ENCODE assay signal across 21 cellular contexts in genomic region chr2:101773137-101773536, GRCh38.
DNase-seq lines count a peak whose midpoint lies in the region; ATAC-seq, FAIRE-seq and TF ChIP-seq lines count a peak whose summit lies in the region.
"Had no signal": no experiment of that assay in that cellular context is flagged by ENCODE, and none has a peak within 500 bp of the region (broad histone marks: within the 10 kb centered on the region; RNA-seq: fewer than 3 reads in every experiment).

No MANE protein-coding gene starts in this region.

- H3K23ac ChIP-seq in H1 (ENCODE audit: insufficient read length), result no peak overlapping the region

- no peak for TF ChIP-seq POLR2A in H1 (IDR thresholded peaks at IDR 0.05; ENCODE audit: control extremely low read depth in 1 of 2, low read depth in 2 of 2, low read length in 2 of 2)

- no peak overlapping the region for H2BK15ac ChIP-seq in H1 (ENCODE audit: low read length)

- no peak overlapping the region for H3K56ac ChIP-seq in H1 (replicated peaks; ENCODE audit: insufficient read length, low read depth, low read length)

- H2BK12ac ChIP-seq in H1 (ENCODE audit: low read depth, low read length), result no peak overlapping the region

- 54% methylated on average over 5 of the region's 5 CpGs; no CpG with 5 or more reads in 1 of the 2 experiments for WGBS in H1 (ENCODE audit: extremely low coverage in 1 of 2, insufficient coverage in 1 of 2, insufficient read length in 1 of 2, insufficient replicate concordance in 2 of 2, low coverage in 1 of 2, low lambda C conversion rate in 2 of 2, missing lambda C conversion rate in 1 of 2), 2 experiments

- no peak overlapping the region for H2BK5ac ChIP-seq in H1 (ENCODE audit: low read depth, low read length)

- no peak for FAIRE-seq in H1 (lab: Jason Lieb, UNC)
- FAIRE-seq: GM19239, HTR-8/SVneo had no signal

- peak overlapping the region; percentile 46 for H3K27ac ChIP-seq in KOPT-K1 (ENCODE audit: low read depth, low read length, poor library complexity, severe bottlenecking)
- peak overlapping the region; percentile 19; the same call in 1 of the 2 replicates for H3K27ac ChIP-seq in H1 (ENCODE audit: low read depth, low read length)
- H3K27ac ChIP-seq: cardiac muscle cell, lower lobe of right lung had no signal

- peaks cover 24 to 29% of the 10 kb centered on the region in 2 experiments for H4K20me1 ChIP-seq in H1 (replicated peaks in 1 of 2; ENCODE audit: control insufficient read depth in 1 of 2, insufficient read depth in 2 of 2, low read length in 2 of 2)

- no peaks in the 10 kb centered on the region for H3K27me3 ChIP-seq in Caco-2 (replicated peaks; ENCODE audit: control insufficient read depth, insufficient read depth, low read length)
- no peaks in the 10 kb centered on the region for H3K27me3 ChIP-seq in H1 (replicated peaks in 1 of 4; ENCODE audit: control insufficient read depth in 3 of 4, extremely low read depth in 1 of 4, insufficient read depth in 3 of 4, low read length in 3 of 4)
- no peaks in the 10 kb centered on the region for H3K27me3 ChIP-seq in MG63
- H3K27me3 ChIP-seq: cardiac muscle cell had no signal

- H3K79me2 ChIP-seq in H1 (ENCODE audit: control insufficient read depth in 1 of 2, insufficient read depth in 2 of 2, low read length in 2 of 2), result peaks cover 28 to 99% of the 10 kb centered on the region in 2 experiments

- H2AFZ ChIP-seq in H1 (ENCODE audit: low read length), result no peak overlapping the region

- H3K4me1 ChIP-seq in Caco-2 (peaks cover 35% of the 10 kb centered on the region), H1 (replicated peaks in 1 of 4; ENCODE audit: control insufficient read depth in 3 of 4, insufficient read depth in 4 of 4, low read length in 3 of 4) (peaks cover 8 to 38% (median 24%) of the 10 kb centered on the region in 4 experiments), mucosa of descending colon (ENCODE audit: low read depth) (no peaks in the 10 kb centered on the region)

- TF ChIP-seq RAD21 in H1 (IDR thresholded peaks at IDR 0.05 in 1 of 2, conservative IDR thresholded peaks at IDR 0.05 in 1 of 2; ENCODE audit: low read depth in 2 of 2, low read length in 2 of 2), result no peak

- peak overlapping the region; percentile 55 to 61; a peak in 3 of 4 replicates for H3K4me2 ChIP-seq in H1 (ENCODE audit: insufficient read depth in 1 of 2, low read depth in 2 of 2, low read length in 2 of 2)

- no peak for TF ChIP-seq EP300 in H1 (IDR thresholded peaks at IDR 0.05; ENCODE audit: borderline replicate concordance in 1 of 2, low read depth in 2 of 2, low read length in 2 of 2)

- no peak overlapping the region for H2AK5ac ChIP-seq in H1 (ENCODE audit: low read depth, low read length)

- H2BK20ac ChIP-seq in H1 (ENCODE audit: low read length), result no peak overlapping the region

- POLR2A ChIA-PET in Caco-2 (lab: Charles Lee), result no interaction called here
- POLR2A ChIA-PET in H1 (lab: Charles Lee; ENCODE audit: partially characterized antibody), result no interaction called here

- no peaks in the 10 kb centered on the region; the same call in 1 of the 2 replicates for H3K36me3 ChIP-seq in Caco-2 (ENCODE audit: control insufficient read depth, insufficient read depth, low read length)
- H3K36me3 ChIP-seq in KOPT-K1 (ENCODE audit: insufficient read depth, low read length), result no peaks in the 10 kb centered on the region
- H3K36me3 ChIP-seq in H1 (ENCODE audit: control insufficient read depth in 2 of 4, insufficient read depth in 4 of 4, low read length in 3 of 4), result no peaks in the 10 kb centered on the region
- H3K36me3 ChIP-seq in MG63, result no peaks in the 10 kb centered on the region
- H3K36me3 ChIP-seq in mucosa of descending colon (ENCODE audit: low read depth), result no peaks in the 10 kb centered on the region
- H3K36me3 ChIP-seq: cardiac muscle cell, HAP-1, lower lobe of right lung had no signal

- no TSS peak for BruUV-seq in Caco-2 (replicated peaks; lab: Mats Ljungman, UMichigan)

- H4K91ac ChIP-seq in H1 (replicated peaks; ENCODE audit: insufficient read length, low read length), result no peak overlapping the region

- no peak overlapping the region for H3K9ac ChIP-seq in H1 (replicated peaks in 1 of 4; ENCODE audit: extremely low read depth in 1 of 4, low read depth in 3 of 4, low read length in 3 of 4)

- intact Hi-C loops in Caco-2 (cut with micrococcal nuclease; ENCODE audit: unreplicated experiment), result no loop called here
- intact Hi-C loops in mucosa of descending colon (cut with DNase I, micrococcal nuclease), result no loop called here

- H3K9me3 Mint-ChIP-seq in Caco-2 (ENCODE audit: unreplicated experiment), result peaks cover 10% of the 10 kb centered on the region
- H3K9me3 Mint-ChIP-seq in neural crest cell, result no peaks in the 10 kb centered on the region
- H3K9me3 Mint-ChIP-seq: activated T-cell treated with anti-CD3 and anti-CD28 coated beads, Interleukin-2, amount 50 U/mL, for 4 hours had no signal

- no peak overlapping the region for H2BK120ac ChIP-seq in H1 (replicated peaks; ENCODE audit: low read depth, low read length)

- H3K4ac ChIP-seq in H1 (replicated peaks; ENCODE audit: insufficient read length, low read depth, low read length), result no peak overlapping the region

- H3K4me1 Mint-ChIP-seq in Caco-2 (ENCODE audit: low read depth, unreplicated experiment) (peaks cover 55% of the 10 kb centered on the region), neural crest cell (peaks cover 76% of the 10 kb centered on the region)

- DNase-seq in Caco-2 (no peak), H1 (ENCODE audit: low read depth in 1 of 2, low spot score in 2 of 2) (no peak), neural crest cell (ENCODE audit: low read depth, low spot score) (no peak), DMS79 (lab: John Stamatoyannopoulos, UW) (no peak), NCI-H526 (lab: John Stamatoyannopoulos, UW) (no peak), MG63 (no peak), mucosa of descending colon (no peak)
- DNase-seq: activated CD4-positive, alpha-beta T cell treated with anti-CD3 and anti-CD28 coated beads, Interleukin-2, amount 50 U/mL, for 4 hours; activated T-cell treated with anti-CD3 and anti-CD28 coated beads, Interleukin-2, amount 50 U/mL, for 4 hours; effector CD8-positive, alpha-beta T cell; lower lobe of right lung; NCI-H1436; NCI-H2171; Right ventricle myocardium superior had no signal

- no peak overlapping the region for H3K4me3 Mint-ChIP-seq in Caco-2 (ENCODE audit: unreplicated experiment)
- no peak overlapping the region for H3K4me3 Mint-ChIP-seq in neural crest cell
- H3K4me3 Mint-ChIP-seq: activated T-cell treated with anti-CD3 and anti-CD28 coated beads, Interleukin-2, amount 50 U/mL, for 4 hours; type B pancreatic cell had no signal

- CTCF ChIA-PET in Caco-2 (lab: Charles Lee) (no interaction called here), H1 (lab: Charles Lee; ENCODE audit: partially characterized antibody) (interaction anchor here (0.8 to 4.4 kb wide), 2 partner anchors 10 to 21 kb away, joined by 3 to 17 read pairs; no protein-coding TSS in a partner anchor)

- H3K9me3 ChIP-seq in Caco-2 (no peaks in the 10 kb centered on the region), KOPT-K1 (ENCODE audit: insufficient read depth, low read length, poor library complexity, severe bottlenecking) (no peaks in the 10 kb centered on the region), H1 (ENCODE audit: insufficient read depth in 2 of 2, low read depth in 1 of 2, low read length in 1 of 2) (no peaks in the 10 kb centered on the region), MG63 (no peaks in the 10 kb centered on the region), mucosa of descending colon (no peaks in the 10 kb centered on the region)
- H3K9me3 ChIP-seq: HAP-1, lower lobe of right lung had no signal

- no peak overlapping the region for H3K18ac ChIP-seq in H1 (ENCODE audit: extremely low read depth, low read length)

- no peak overlapping the region for H4K8ac ChIP-seq in H1 (ENCODE audit: extremely low read depth, insufficient read depth, low read length)

- no peak for TF ChIP-seq CTCF in Caco-2 (IDR thresholded peaks at IDR 0.05; ENCODE audit: insufficient read depth in 1 of 2, low read depth in 1 of 2, low read length in 1 of 2, severe bottlenecking in 1 of 2, unreplicated experiment in 1 of 2)
- no peak for TF ChIP-seq CTCF in H1 (IDR thresholded peaks at IDR 0.05; ENCODE audit: control extremely low read depth in 1 of 3, insufficient read depth in 1 of 3, low read depth in 1 of 3, low read length in 3 of 3)
- no peak for TF ChIP-seq CTCF in neural crest cell (conservative IDR thresholded peaks at IDR 0.05)
- no peak for TF ChIP-seq CTCF in mucosa of descending colon (IDR thresholded peaks at IDR 0.05)

- H3K14ac ChIP-seq in H1 (ENCODE audit: insufficient read length), result no peak overlapping the region

- no peaks in the 10 kb centered on the region; the same call in 1 of the 2 replicates for H3K23me2 ChIP-seq in H1 (ENCODE audit: low read depth, low read length)

- H3K27me3 Mint-ChIP-seq in Caco-2 (ENCODE audit: insufficient read depth, unreplicated experiment), result no peaks in the 10 kb centered on the region
- no peaks in the 10 kb centered on the region for H3K27me3 Mint-ChIP-seq in neural crest cell (ENCODE audit: low read depth)
- H3K27me3 Mint-ChIP-seq: type B pancreatic cell had no signal

- no peak for ATAC-seq in mucosa of descending colon
- ATAC-seq: activated T-cell treated with anti-CD3 and anti-CD28 coated beads, Interleukin-2, amount 50 U/mL, for 4 hours; lower lobe of right lung; sciatic nerve had no signal

- H4K5ac ChIP-seq in H1 (ENCODE audit: insufficient read length, low read depth, low read length), result no peak overlapping the region

- H3K36me3 Mint-ChIP-seq in Caco-2 (ENCODE audit: insufficient read depth, unreplicated experiment), result peaks cover 28% of the 10 kb centered on the region
- no peaks in the 10 kb centered on the region for H3K36me3 Mint-ChIP-seq in neural crest cell (ENCODE audit: low read depth)

- peak overlapping the region; percentile 72 for H3K27ac Mint-ChIP-seq in Caco-2 (ENCODE audit: unreplicated experiment)
- peak overlapping the region; percentile 59 for H3K27ac Mint-ChIP-seq in neural crest cell (ENCODE audit: unreplicated experiment)
- H3K27ac Mint-ChIP-seq: type B pancreatic cell had no signal

- H3K4me3 ChIP-seq in Caco-2 (ENCODE audit: low read depth, low read length) (no peak overlapping the region), H1 (ENCODE audit: extremely low read depth in 1 of 4, insufficient read depth in 2 of 4, low read depth in 3 of 4, low read length in 4 of 4) (peak overlapping the region in 1 of 4 experiments; percentile 26; a peak in 1 of 8 replicates), MG63 (no peak overlapping the region), mucosa of descending colon (no peak overlapping the region)
- H3K4me3 ChIP-seq: cardiac muscle cell, HAP-1, lower lobe of right lung had no signal

- peaks cover 18% of the 10 kb centered on the region for H3K79me1 ChIP-seq in H1 (ENCODE audit: low read depth, low read length)

TF ChIP-seq in H1, 55 proteins besides CTCF, POLR2A, EP300 and RAD21 (continues in another document):
- TF ChIP-seq CBX5 (IDR thresholded peaks at IDR 0.05; ENCODE audit: low read depth, low read length) (no peak), ZNF274 (IDR thresholded peaks at IDR 0.05; ENCODE audit: borderline replicate concordance, extremely low read depth, low read length) (no peak), KDM5A (IDR thresholded peaks at IDR 0.05; ENCODE audit: low read length) (no peak)
